In the genomic region with DNA sequence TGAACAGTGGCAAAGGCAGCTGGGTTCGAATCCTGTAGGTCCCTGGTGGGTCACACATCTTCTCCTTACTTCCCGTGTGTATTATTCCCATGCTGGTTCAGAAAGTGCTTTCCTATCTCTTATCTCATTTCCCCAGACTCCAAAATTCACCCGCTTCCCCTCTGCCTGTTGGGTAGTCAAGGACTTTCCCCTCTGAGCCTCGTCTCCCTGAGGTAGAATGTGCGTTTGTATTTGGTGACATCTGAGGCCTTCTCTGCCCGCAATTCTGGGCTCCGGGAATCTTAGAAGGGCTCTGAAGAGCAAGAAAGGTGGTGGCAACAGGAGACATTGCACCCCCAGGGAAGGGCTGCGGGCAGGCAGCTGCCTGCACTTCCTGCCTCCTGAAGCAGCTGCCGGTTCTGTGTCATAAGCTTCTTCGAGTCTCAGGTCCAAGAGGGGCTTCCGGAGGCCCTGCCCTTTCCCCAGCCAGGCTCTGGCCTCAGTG, we compare ENCODE assay signal across 11 cellular contexts. TPM values are rescaled to one million over a fixed set of nuclear protein-coding genes. Genes with fewer than 3 reads are reported as not detected.
A peak's percentile ranks its signal among the peaks of the same experiment; 100 is the strongest.
DNase-seq lines count a peak whose midpoint lies in the region; ATAC-seq and TF ChIP-seq lines count a peak whose summit lies in the region.
"Had no signal": no experiment of that assay in that cellular context is flagged by ENCODE, and none has a peak within 500 bp of the region (broad histone marks: within the 10 kb centered on the region; RNA-seq: fewer than 3 reads in every experiment).

No MANE protein-coding gene starts in this region.

- no peak overlapping the region for H3K4me3 ChIP-seq in transverse colon

- peak overlapping the region in 2 of 4 donors; percentile 26 to 38 for H3K27ac ChIP-seq in transverse colon
- H3K27ac ChIP-seq: RWPE1 had no signal

- CTCF ChIA-PET in activated CD8-positive, alpha-beta T cell treated with anti-CD3 and anti-CD28 coated beads for 36 hours (lab: Charles Lee), result interaction anchor here (0.6 to 2.4 kb wide), 4 partner anchors 10 to 456 kb away, joined by 3 to 11 read pairs (median 3); no protein-coding TSS in a partner anchor

- no peaks in the 10 kb centered on the region for H3K9me3 ChIP-seq in transverse colon

- in situ Hi-C loops in transverse colon (cut with MboI; ENCODE audit: low pct_ligation_motif_present in 1 of 4, low pct_unique_long_range_greater_than_20kb in 1 of 4, low sequenced_read_pairs in 3 of 4), result no loop called here

- 50 to 92% methylated on average over 2 to 11 of the region's 11 CpGs for WGBS in transverse colon (ENCODE audit: low coverage in 1 of 2), 2 donors

- H3K4me1 Mint-ChIP-seq in activated CD8-positive, alpha-beta T cell treated with anti-CD3 and anti-CD28 coated beads for 36 hours (ENCODE audit: low read depth), result peaks cover 29% of the 10 kb centered on the region

- TF ChIP-seq CTCF in activated CD8-positive, alpha-beta T cell treated with anti-CD3 and anti-CD28 coated beads for 36 hours (IDR thresholded peaks at IDR 0.05), result no peak
- TF ChIP-seq CTCF in transverse colon (IDR thresholded peaks at IDR 0.05), result no peak

- H3K4me3 Mint-ChIP-seq in activated CD8-positive, alpha-beta T cell treated with anti-CD3 and anti-CD28 coated beads for 36 hours, result no peak overlapping the region

- peak; percentile 18 for DNase-seq in activated naive CD4-positive, alpha-beta T cell treated with Interleukin-2 at 50 U/mL for 16 hours
- no peak for DNase-seq in activated naive CD4-positive, alpha-beta T cell treated with anti-CD3 and anti-CD28 coated beads, Interleukin-2, amount 50 U/mL, for 16 hours
- peak; percentile 61 for DNase-seq in activated CD8-positive, alpha-beta T cell treated with anti-CD3 and anti-CD28 coated beads for 36 hours
- DNase-seq in islet precursor cell (peak; percentile 53), transverse colon (peak; percentile 9), DMS153 treated with DMSO at 0.1 percent for 48 hours (lab: John Stamatoyannopoulos, UW; ENCODE audit: unreplicated experiment) (no peak), NCI-H1105 (lab: John Stamatoyannopoulos, UW) (no peak)
- DNase-seq: effector CD8-positive, alpha-beta T cell; left colon had no signal

- peaks cover 8% of the 10 kb centered on the region for H3K27me3 Mint-ChIP-seq in activated CD8-positive, alpha-beta T cell treated with anti-CD3 and anti-CD28 coated beads for 36 hours

- no peak for TF ChIP-seq EP300 in transverse colon (IDR thresholded peaks at IDR 0.05; ENCODE audit: low read depth)

- ATAC-seq in activated CD8-positive, alpha-beta T cell treated with anti-CD3 and anti-CD28 coated beads for 36 hours, result peak; percentile 78
- ATAC-seq in HG02610 (IDR thresholded peaks at IDR 0.05; ENCODE audit: unreplicated experiment), result no peak
- ATAC-seq: left colon had no signal

- H3K36me3 ChIP-seq in transverse colon, result no peaks in the 10 kb centered on the region

- peak overlapping the region; percentile 83 for H3K27ac Mint-ChIP-seq in activated CD8-positive, alpha-beta T cell treated with anti-CD3 and anti-CD28 coated beads for 36 hours

- H3K9me3 Mint-ChIP-seq in activated CD8-positive, alpha-beta T cell treated with anti-CD3 and anti-CD28 coated beads for 36 hours, result no peaks in the 10 kb centered on the region

- H3K36me3 Mint-ChIP-seq in activated CD8-positive, alpha-beta T cell treated with anti-CD3 and anti-CD28 coated beads for 36 hours (ENCODE audit: low read depth), result peaks cover 8% of the 10 kb centered on the region

- H3K27me3 ChIP-seq in transverse colon, result peaks cover under 1% of the 10 kb centered on the region

- POLR2A ChIA-PET in activated CD8-positive, alpha-beta T cell treated with anti-CD3 and anti-CD28 coated beads for 36 hours (lab: Charles Lee), result interaction anchor here (0.6 to 0.8 kb wide), 2 partner anchors 9 to 14 kb away, joined by 3 to 4 read pairs; no protein-coding TSS in a partner anchor

- intact Hi-C loops in activated CD8-positive, alpha-beta T cell treated with anti-CD3 and anti-CD28 coated beads for 36 hours (cut with micrococcal nuclease), result no loop called here
- intact Hi-C loops in transverse colon (cut with DNase I; ENCODE audit: low total_unique reads), result no loop called here

- H3K4me1 ChIP-seq in transverse colon, result peaks cover 0 to 7% (median 3%) of the 10 kb centered on the region in 4 donors

- TF ChIP-seq POLR2A in transverse colon (IDR thresholded peaks at IDR 0.05), result no peak

RNA-seq across cellular contexts. Expression of gene LRRC32, which starts 5.9 kb away (rescaled TPM):
- total RNA-seq in activated CD8-positive, alpha-beta T cell treated with anti-CD3 and anti-CD28 coated beads for 36 hours, result 10 to 100 TPM; 23.2 to 24.5 TPM
- 10 to 100 TPM in 1 of 4 donors, 1 to 10 TPM in 3; 5.1 to 11.5 (median 9.1) TPM for total RNA-seq in transverse colon

Comparison
In these comparisons a context has a peak if more than half of its experiments do, and no peak if none do; other contexts are left out.
1. DNase-seq: peak in activated naive CD4-positive, alpha-beta T cell treated with Interleukin-2 at 50 U/mL for 16 hours (single experiment), activated CD8-positive, alpha-beta T cell treated with anti-CD3 and anti-CD28 coated beads for 36 hours (single experiment), islet precursor cell (single experiment) and transverse colon (single experiment); none in activated naive CD4-positive, alpha-beta T cell treated with anti-CD3 and anti-CD28 coated beads, Interleukin-2, amount 50 U/mL, for 16 hours (single experiment), DMS153 treated with DMSO at 0.1 percent for 48 hours (single experiment) and NCI-H1105 (single experiment).